In the genomic region with DNA sequence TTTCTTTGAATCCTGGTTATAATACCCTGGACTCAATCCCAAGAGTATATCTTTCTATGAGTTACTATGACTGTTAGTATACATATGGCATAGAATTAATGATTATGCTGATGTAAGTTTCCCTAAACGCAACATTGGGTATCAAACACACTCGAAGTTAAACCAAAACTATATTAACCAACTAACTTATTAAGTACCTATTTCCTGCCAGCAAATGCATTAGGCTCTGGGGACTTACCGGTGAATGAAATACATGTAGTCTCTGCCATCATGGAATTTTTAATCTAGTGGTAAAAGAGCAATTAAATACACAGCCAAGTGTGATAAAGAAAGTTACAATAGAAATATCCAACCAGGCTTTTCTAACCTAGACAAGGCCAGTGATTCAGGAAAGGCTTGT, we compare ENCODE assay signal across 16 cellular contexts.
DNase-seq lines count a peak whose midpoint lies in the region; ATAC-seq, FAIRE-seq and TF ChIP-seq lines count a peak whose summit lies in the region.
"Had no signal": no experiment of that assay in that cellular context is flagged by ENCODE, and none has a peak within 500 bp of the region (broad histone marks: within the 10 kb centered on the region; RNA-seq: fewer than 3 reads in every experiment).

No MANE protein-coding gene starts in this region.

- BruUV-seq in GM12878 (replicated peaks; lab: Mats Ljungman, UMichigan) = no TSS peak

- H3K4me1 Mint-ChIP-seq in nephron = peaks cover 14% of the 10 kb centered on the region
- H3K4me1 Mint-ChIP-seq: CD4-positive, alpha-beta memory T cell had no signal

- TF ChIP-seq RAD21 in GM12878 (IDR thresholded peaks at IDR 0.05; ENCODE audit: insufficient read depth, low read depth, low read length) = no peak

- H2AFZ ChIP-seq in GM12878 (ENCODE audit: control insufficient read depth, low read depth, low read length) (no peak overlapping the region), smooth muscle cell (ENCODE audit: low read depth) (no peak overlapping the region)
- H2AFZ ChIP-seq: GM23248 had no signal

- no peak for DNase-seq in GM12878 (ENCODE audit: low read depth, low spot score)
- no peak for DNase-seq in smooth muscle cell (lab: John Stamatoyannopoulos, UW; ENCODE audit: unreplicated experiment)
- no peak for DNase-seq in NOMO-1 treated with DMSO at 0.1 percent for 48 hours (lab: John Stamatoyannopoulos, UW; ENCODE audit: unreplicated experiment)
- DNase-seq: C1 segment of cervical spinal cord; CD4-positive, alpha-beta memory T cell; COR-L47; GF-D8; GM23248; H7 had no signal

- H3K4me3 ChIP-seq in GM12878 (no peak overlapping the region), smooth muscle cell (no peak overlapping the region)
- H3K4me3 ChIP-seq: GM23248 had no signal

- no peak overlapping the region for H3K4me2 ChIP-seq in GM12878 (ENCODE audit: control insufficient read depth, insufficient read depth)
- H3K4me2 ChIP-seq in smooth muscle cell = no peak overlapping the region

- H3K27ac ChIP-seq in GM12878 (ENCODE audit: control insufficient read depth, insufficient read depth) (no peak overlapping the region), smooth muscle cell (ENCODE audit: low read depth) (no peak overlapping the region)
- H3K27ac ChIP-seq: GM23248 had no signal

- intact Hi-C loops in GM12878 (cut with micrococcal nuclease; ENCODE audit: unreplicated experiment) = no loop called here

- H3K36me3 ChIP-seq in GM12878 (ENCODE audit: control insufficient read depth in 2 of 2, insufficient read depth in 2 of 2, low read length in 1 of 2) (no peaks in the 10 kb centered on the region), smooth muscle cell (ENCODE audit: low read depth) (no peaks in the 10 kb centered on the region)

- peaks cover 11% of the 10 kb centered on the region for H3K9me3 Mint-ChIP-seq in nephron

- H3K36me3 Mint-ChIP-seq in nephron (ENCODE audit: low read depth) = peaks cover 3% of the 10 kb centered on the region
- H3K36me3 Mint-ChIP-seq: CD4-positive, alpha-beta memory T cell had no signal

- no peak for FAIRE-seq in GM12878 (lab: Jason Lieb, UNC)
- FAIRE-seq: GM12892, GM19239, H1 had no signal

- CTCF ChIA-PET in GM12878 (lab: Yijun Ruan, JAX) = interaction anchor here (8.2 kb wide), 1 partner anchor 57 kb away, joined by 60 read pairs; no protein-coding TSS in a partner anchor

- no peak for TF ChIP-seq EP300 in GM12878 (IDR thresholded peaks at IDR 0.05; ENCODE audit: borderline replicate concordance in 1 of 2, control insufficient read depth in 1 of 2, low read depth in 2 of 2, low read length in 2 of 2)

- TF ChIP-seq POLR2A in GM12878 (IDR thresholded peaks at IDR 0.05; ENCODE audit: low read depth, low read length) = no peak

- POLR2A ChIA-PET in GM12878 (lab: Charles Lee) = no interaction called here

- H3F3A ChIP-seq in smooth muscle cell (ENCODE audit: low read depth) = no peaks in the 10 kb centered on the region

- no peaks in the 10 kb centered on the region for H3K9me3 ChIP-seq in GM12878 (replicated peaks; ENCODE audit: control insufficient read depth, insufficient read depth, low read length)
- H3K9me3 ChIP-seq in smooth muscle cell (replicated peaks; ENCODE audit: low read depth) = no peaks in the 10 kb centered on the region

- H3K79me2 ChIP-seq in GM12878 (ENCODE audit: control insufficient read depth, insufficient read depth, low read length) (no peaks in the 10 kb centered on the region), smooth muscle cell (ENCODE audit: low read depth) (no peaks in the 10 kb centered on the region)

- no peaks in the 10 kb centered on the region for H3K4me1 ChIP-seq in GM12878 (ENCODE audit: control insufficient read depth, insufficient read depth, low read length)
- H3K4me1 ChIP-seq in smooth muscle cell (ENCODE audit: low read depth) = no peaks in the 10 kb centered on the region

- in situ Hi-C loops in GM12878 (cut with MboI) = no loop called here

- RAD21 ChIA-PET in GM12878 (lab: Charles Lee; ENCODE audit: unreplicated experiment) = interaction anchor here (0.9 to 2.8 kb wide), 7 partner anchors 10 to 153 kb away, joined by 3 to 6 read pairs (median 4); no protein-coding TSS in a partner anchor

- ATAC-seq in HG02678 (IDR thresholded peaks at IDR 0.05; ENCODE audit: unreplicated experiment) (peak; percentile 40), GM12878 (peak; percentile 31), GM18511 (IDR thresholded peaks at IDR 0.05; ENCODE audit: unreplicated experiment) (no peak)
- ATAC-seq: HCT116 had no signal

- no peak overlapping the region for H3K4me3 Mint-ChIP-seq in nephron
- H3K4me3 Mint-ChIP-seq: CD4-positive, alpha-beta memory T cell had no signal

- H3K27me3 Mint-ChIP-seq in nephron (ENCODE audit: low read depth) = no peaks in the 10 kb centered on the region

- H4K20me1 ChIP-seq in GM12878 (ENCODE audit: control insufficient read depth, insufficient read depth) (no peaks in the 10 kb centered on the region), smooth muscle cell (ENCODE audit: low read depth) (no peaks in the 10 kb centered on the region)

- H3K27me3 ChIP-seq in GM12878 (replicated peaks in 1 of 2; ENCODE audit: control insufficient read depth in 2 of 2, insufficient read depth in 2 of 2, low read length in 1 of 2) (no peaks in the 10 kb centered on the region), smooth muscle cell (ENCODE audit: low read depth) (no peaks in the 10 kb centered on the region)

- H3K9ac ChIP-seq in GM12878 (ENCODE audit: control insufficient read depth, insufficient read depth, low read length) = no peak overlapping the region
- no peak overlapping the region for H3K9ac ChIP-seq in smooth muscle cell (ENCODE audit: low read depth)
- H3K9ac ChIP-seq: GM23248 had no signal

- 62% methylated on average over 3 of the region's 3 CpGs for WGBS in GM12878 (ENCODE audit: insufficient coverage, insufficient replicate concordance, low lambda C conversion rate, missing lambda C conversion rate)
- 97% methylated on average over 3 of the region's 3 CpGs for WGBS in smooth muscle cell (ENCODE audit: low lambda C conversion rate)

- TF ChIP-seq CTCF in GM12878 (IDR thresholded peaks at IDR 0.05 in 2 of 3, conservative IDR thresholded peaks at IDR 0.05 in 1 of 3; ENCODE audit: control insufficient read depth in 2 of 3, extremely low read depth in 1 of 3, insufficient read depth in 1 of 3, low read depth in 3 of 3, low read length in 3 of 3) = no peak
- no peak for TF ChIP-seq CTCF in nephron (IDR thresholded peaks at IDR 0.05; ENCODE audit: unreplicated experiment in 3 of 3)
- TF ChIP-seq CTCF in smooth muscle cell (IDR thresholded peaks at IDR 0.05; ENCODE audit: borderline replicate concordance, insufficient read depth, poor library complexity, severe bottlenecking) = no peak

- SMC1A ChIA-PET in GM12878 (lab: Charles Lee; ENCODE audit: uncharacterized antibody, unreplicated experiment) = interaction anchor here (0.6 to 11.6 kb wide), 9 partner anchors 9 to 152 kb away, joined by 3 to 161 read pairs (median 3); no protein-coding TSS in a partner anchor

- peak overlapping the region; percentile 32 to 63 (median 43) for H3K27ac Mint-ChIP-seq in nephron
- H3K27ac Mint-ChIP-seq: CD4-positive, alpha-beta memory T cell had no signal

TF ChIP-seq in GM12878, 131 proteins besides CTCF, POLR2A, EP300 and RAD21:
- TF ChIP-seq ZNF24 (IDR thresholded peaks at IDR 0.05) (no peak), BHLHE40 (IDR thresholded peaks at IDR 0.05; ENCODE audit: borderline replicate concordance in 1 of 2, low read depth in 2 of 2, low read length in 1 of 2) (peak in 1 of 2 experiments; percentile 11; a peak in 1 of 4 replicates)
TF ChIP-seq in GM12878: peak in this region for 1.
